Comparison of ENCODE assay signal across 16 cellular contexts in genomic region chr9:134682651-134683364, GRCh38.
"Had no signal": no experiment of that assay in that cellular context is flagged by ENCODE, and none has a peak within 500 bp of the region (broad histone marks: within the 10 kb centered on the region; RNA-seq: fewer than 3 reads in every experiment).

No MANE protein-coding gene starts in this region.

- H3K9me3 Mint-ChIP-seq: activated naive CD4-positive, alpha-beta T cell treated with anti-CD3 and anti-CD28 coated beads for 36 hours; activated T-helper 17 cell treated with anti-CD3 and anti-CD28 coated beads, Interleukin-2, amount 50 U/mL, for 72 hours; dendritic cell treated with granulocyte-macrophage colony-stimulating factor and Interleukin-4, amounts not matched to agents 40 ng/mL and 50 ng/mL, for 4 days; effector memory CD8-positive, alpha-beta T cell; memory B cell; natural killer cell; T-helper 1 cell treated with Interleukin-12 subunit alpha and Interleukin-12 subunit beta and Interleukin-4 antibody, amounts not matched to agents 30 μg/mL and 1 μg/mL, for 36 hours; WTC11 had no signal

- H3K9me3 ChIP-seq: adrenal gland, upper lobe of left lung had no signal

- H3K27ac Mint-ChIP-seq: activated naive CD4-positive, alpha-beta T cell treated with anti-CD3 and anti-CD28 coated beads for 36 hours; activated T-helper 17 cell treated with anti-CD3 and anti-CD28 coated beads, Interleukin-2, amount 50 U/mL, for 72 hours; brain; dendritic cell treated with granulocyte-macrophage colony-stimulating factor and Interleukin-4, amounts not matched to agents 40 ng/mL and 50 ng/mL, for 4 days; effector memory CD8-positive, alpha-beta T cell; memory B cell; natural killer cell; T-helper 1 cell treated with Interleukin-12 subunit alpha and Interleukin-12 subunit beta and Interleukin-4 antibody, amounts not matched to agents 30 μg/mL and 1 μg/mL, for 36 hours; WTC11 had no signal

- DNase-seq: activated CD4-positive, alpha-beta T cell treated with anti-CD3 and anti-CD28 coated beads for 48 hours; activated naive CD4-positive, alpha-beta T cell treated with anti-CD3 and anti-CD28 coated beads for 36 hours; adrenal gland; effector memory CD8-positive, alpha-beta T cell; hippocampal formation; natural killer cell; occipital lobe had no signal

- H3K27me3 Mint-ChIP-seq: activated T-helper 17 cell treated with anti-CD3 and anti-CD28 coated beads, Interleukin-2, amount 50 U/mL, for 72 hours; brain; dendritic cell treated with granulocyte-macrophage colony-stimulating factor and Interleukin-4, amounts not matched to agents 40 ng/mL and 50 ng/mL, for 4 days; effector memory CD8-positive, alpha-beta T cell had no signal

- H3K4me3 ChIP-seq: adrenal gland, upper lobe of left lung had no signal

- H3K36me3 ChIP-seq: adrenal gland, upper lobe of left lung had no signal

- H3K27me3 ChIP-seq: adrenal gland, upper lobe of left lung had no signal

- H3K4me1 Mint-ChIP-seq: activated T-helper 17 cell treated with anti-CD3 and anti-CD28 coated beads, Interleukin-2, amount 50 U/mL, for 72 hours; memory B cell; natural killer cell had no signal

- H3K27ac ChIP-seq: epithelial cell of prostate, upper lobe of left lung had no signal

- H3K4me3 Mint-ChIP-seq: activated naive CD4-positive, alpha-beta T cell treated with anti-CD3 and anti-CD28 coated beads for 36 hours; activated T-helper 17 cell treated with anti-CD3 and anti-CD28 coated beads, Interleukin-2, amount 50 U/mL, for 72 hours; brain; dendritic cell treated with granulocyte-macrophage colony-stimulating factor and Interleukin-4, amounts not matched to agents 40 ng/mL and 50 ng/mL, for 4 days; effector memory CD8-positive, alpha-beta T cell; memory B cell; natural killer cell; T-helper 1 cell treated with Interleukin-12 subunit alpha and Interleukin-12 subunit beta and Interleukin-4 antibody, amounts not matched to agents 30 μg/mL and 1 μg/mL, for 36 hours; WTC11 had no signal

- ATAC-seq: activated T-helper 17 cell treated with anti-CD3 and anti-CD28 coated beads, Interleukin-2, amount 50 U/mL, for 72 hours; effector memory CD8-positive, alpha-beta T cell; natural killer cell; SK-N-SH treated with all-trans-retinoic acid at 6 μM for 48 hours; WTC11 had no signal

- H3K36me3 Mint-ChIP-seq: brain, memory B cell, natural killer cell, WTC11 had no signal

- H3K4me1 ChIP-seq: adrenal gland had no signal
